28 cellular contexts compared by ENCODE assay signal in the genomic region with DNA sequence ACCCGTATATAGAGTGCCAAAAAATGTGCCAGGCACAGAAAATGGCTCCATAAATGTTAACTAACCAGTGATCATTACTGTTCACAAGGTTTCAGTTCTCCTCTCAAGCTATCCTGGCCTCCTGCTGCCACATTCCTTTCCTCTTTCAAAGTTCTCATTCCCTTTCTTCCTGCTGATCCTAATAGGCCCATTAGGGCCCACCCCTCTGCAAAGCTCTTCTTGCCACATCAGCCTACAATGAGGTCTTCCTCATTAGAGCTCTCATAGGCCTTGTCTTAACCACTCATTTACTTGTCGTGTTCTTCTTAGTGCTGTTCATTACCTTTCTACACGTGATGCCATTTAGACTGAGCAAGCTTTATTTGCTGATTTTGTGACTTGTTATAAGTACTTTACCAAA.
"Had no signal": no experiment of that assay in that cellular context is flagged by ENCODE, and none has a peak within 500 bp of the region (broad histone marks: within the 10 kb centered on the region; RNA-seq: fewer than 3 reads in every experiment).

No MANE protein-coding gene starts in this region.

- H3K27me3 ChIP-seq: MG63, SJCRH30 had no signal

- H3K27ac ChIP-seq: SJCRH30, SK-N-MC had no signal

- H3K4me1 ChIP-seq: SJCRH30 had no signal

- H3K9me3 ChIP-seq: MG63, SJCRH30 had no signal

- DNase-seq: activated CD4-positive, alpha-beta T cell treated with anti-CD3 and anti-CD28 coated beads for 36 hours; activated CD4-positive, alpha-beta T cell treated with anti-CD3 and anti-CD28 coated beads, Interleukin-2, amount 10 ng/mL, durations not matched to agents 7 days and 5 days; activated CD4-positive, alpha-beta T cell treated with anti-CD3 and anti-CD28 coated beads, Interleukin-2, amount 50 U/mL, for 48 hours; activated CD8-positive, alpha-beta T cell treated with anti-CD3 and anti-CD28 coated beads, Interleukin-2, amount 10 ng/mL, durations not matched to agents 7 days and 5 days; activated gamma-delta T cell; activated naive CD4-positive, alpha-beta T cell treated with Interleukin-2 at 50 U/mL for 16 hours; activated T-cell treated with anti-CD3 and anti-CD28 coated beads, Interleukin-2, amount 50 U/mL, for 24 hours; anterior cingulate cortex; caudate nucleus; Karpas-422; MG63; NCI-H1048; NCI-H1105 treated with DMSO at 0.1 percent for 48 hours; NCI-H1436; NCI-H1694; NCI-H1930; NCI-H2081 treated with DMSO at 0.1 percent for 48 hours; NCI-H345; NCI-H524 treated with DMSO at 0.1 percent for 48 hours; SHP77; SJCRH30; T1000 had no signal

- H3K4me1 Mint-ChIP-seq: activated CD4-positive, alpha-beta T cell treated with anti-CD3 and anti-CD28 coated beads for 36 hours; activated CD4-positive, alpha-beta T cell treated with anti-CD3 and anti-CD28 coated beads, Interleukin-2, amount 10 ng/mL, durations not matched to agents 7 days and 5 days; activated naive CD4-positive, alpha-beta T cell treated with anti-CD3 and anti-CD28 coated beads, Interleukin-2, amount 50 U/mL, for 24 hours had no signal

- H3K27me3 Mint-ChIP-seq: activated naive CD4-positive, alpha-beta T cell treated with anti-CD3 and anti-CD28 coated beads, Interleukin-2, amount 50 U/mL, for 24 hours; activated T-cell treated with anti-CD3 and anti-CD28 coated beads, Interleukin-2, amount 50 U/mL, for 24 hours had no signal

- H3K4me3 Mint-ChIP-seq: activated CD4-positive, alpha-beta T cell treated with anti-CD3 and anti-CD28 coated beads for 36 hours; activated CD4-positive, alpha-beta T cell treated with anti-CD3 and anti-CD28 coated beads, Interleukin-2, amount 10 ng/mL, durations not matched to agents 7 days and 5 days; activated CD8-positive, alpha-beta T cell treated with anti-CD3 and anti-CD28 coated beads, Interleukin-2, amount 10 ng/mL, durations not matched to agents 7 days and 5 days; activated naive CD4-positive, alpha-beta T cell treated with anti-CD3 and anti-CD28 coated beads, Interleukin-2, amount 50 U/mL, for 24 hours; activated T-cell treated with anti-CD3 and anti-CD28 coated beads, Interleukin-2, amount 50 U/mL, for 24 hours; brain had no signal

- H3K36me3 ChIP-seq: MG63, SJCRH30 had no signal

- H3K9me3 Mint-ChIP-seq: activated naive CD4-positive, alpha-beta T cell treated with anti-CD3 and anti-CD28 coated beads, Interleukin-2, amount 50 U/mL, for 24 hours; activated T-cell treated with anti-CD3 and anti-CD28 coated beads, Interleukin-2, amount 50 U/mL, for 24 hours had no signal

- H3K4me3 ChIP-seq: MG63, SJCRH30, SK-N-MC had no signal

- ATAC-seq: activated CD4-positive, alpha-beta T cell treated with anti-CD3 and anti-CD28 coated beads for 36 hours; activated CD4-positive, CD25-positive, alpha-beta regulatory T cell treated with anti-CD3 and anti-CD28 coated beads, Interleukin-2, amount 50 U/mL, for 24 hours; activated CD8-positive, alpha-beta T cell treated with anti-CD3 and anti-CD28 coated beads, Interleukin-2, amount 10 ng/mL, durations not matched to agents 7 days and 5 days; Panc1 had no signal

- H3K27ac Mint-ChIP-seq: activated CD4-positive, alpha-beta T cell treated with anti-CD3 and anti-CD28 coated beads for 36 hours; activated CD4-positive, alpha-beta T cell treated with anti-CD3 and anti-CD28 coated beads, Interleukin-2, amount 10 ng/mL, durations not matched to agents 7 days and 5 days; activated CD8-positive, alpha-beta T cell treated with anti-CD3 and anti-CD28 coated beads, Interleukin-2, amount 10 ng/mL, durations not matched to agents 7 days and 5 days; activated naive CD4-positive, alpha-beta T cell treated with anti-CD3 and anti-CD28 coated beads, Interleukin-2, amount 50 U/mL, for 24 hours; activated T-cell treated with anti-CD3 and anti-CD28 coated beads, Interleukin-2, amount 50 U/mL, for 24 hours; activated T-helper 2 cell treated with anti-CD3 and anti-CD28 coated beads, Interferon-gamma antibody, Interleukin-2, Interleukin-4, amounts not matched to agents 10 μg/mL and 5 μg/mL and 100 μg/mL, durations not matched to agents 14 hours and 24 hours and 36 hours; brain had no signal
